ENCODE assay signal across 1 cellular context in the genomic region with DNA sequence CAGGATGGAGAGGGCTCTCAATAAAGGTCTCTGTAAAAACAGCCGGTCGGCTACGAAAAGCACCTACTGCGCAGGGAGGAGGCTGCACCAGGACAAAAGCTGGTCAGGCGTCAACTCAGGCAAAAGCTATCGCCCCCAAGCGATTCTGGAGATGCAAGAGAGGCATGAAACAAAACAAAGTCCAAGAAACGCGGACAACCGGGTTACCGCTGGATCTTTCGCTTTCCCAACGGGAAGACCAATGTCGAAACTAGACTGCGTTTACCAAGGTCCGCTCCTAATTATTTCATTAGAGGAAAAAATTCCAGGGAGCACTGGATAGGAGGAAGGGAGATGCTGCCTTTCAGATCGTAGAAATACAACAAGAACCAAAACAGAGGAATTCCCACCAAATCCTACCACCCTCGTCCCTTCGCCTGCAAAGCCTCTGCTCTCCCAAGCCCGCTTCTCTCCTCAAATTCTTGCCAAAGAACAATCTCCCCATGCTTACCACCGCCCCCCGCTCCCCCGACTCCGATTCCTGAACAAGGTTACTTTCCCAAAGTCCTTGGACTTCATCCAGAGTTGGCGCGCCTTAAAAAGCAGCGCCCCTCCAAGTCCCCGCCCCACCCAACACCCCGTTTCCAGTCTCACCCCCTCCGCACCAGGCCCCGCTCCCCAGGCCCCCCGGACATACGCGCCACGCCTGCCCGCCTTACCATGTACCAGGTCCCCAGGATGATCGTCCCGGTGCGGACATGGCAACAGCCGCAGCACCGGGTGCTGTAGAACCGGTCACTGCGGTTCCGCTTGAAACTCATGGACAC.
TF ChIP-seq lines count a peak whose summit lies in the region.

No MANE protein-coding gene starts in this region.

TF ChIP-seq in HepG2, 621 proteins besides CTCF, POLR2A, EP300 and RAD21 (continued from another document and continues in another):
- TF ChIP-seq ZNF703 (CRISPR knock-in tag; IDR thresholded peaks at IDR 0.05; ENCODE audit: borderline replicate concordance) (no peak), ZKSCAN5 (CRISPR knock-in tag; IDR thresholded peaks at IDR 0.05) (no peak), RXRB (CRISPR knock-in tag; IDR thresholded peaks at IDR 0.05; ENCODE audit: borderline replicate concordance) (peak; percentile 38; the same call in 1 of the 2 replicates), KLF11 (CRISPR knock-in tag; IDR thresholded peaks at IDR 0.05) (no peak), THAP11 (CRISPR knock-in tag; IDR thresholded peaks at IDR 0.05) (no peak), ZNF556 (CRISPR knock-in tag; IDR thresholded peaks at IDR 0.05; ENCODE audit: borderline replicate concordance) (no peak), ZNF558 (CRISPR knock-in tag; IDR thresholded peaks at IDR 0.05; ENCODE audit: borderline replicate concordance) (no peak), IRX3 (CRISPR knock-in tag; IDR thresholded peaks at IDR 0.05; ENCODE audit: borderline replicate concordance, low read depth) (no peak), AKAP8 (CRISPR knock-in tag; IDR thresholded peaks at IDR 0.05) (no peak), JUN (CRISPR knock-in tag; IDR thresholded peaks at IDR 0.05) (no peak), NFYB (CRISPR knock-in tag; IDR thresholded peaks at IDR 0.05) (peak; percentile 31; the same call in 1 of the 2 replicates), KAT2B (IDR thresholded peaks at IDR 0.05; ENCODE audit: borderline replicate concordance, low read depth, low read length) (no peak), SOX13 (IDR thresholded peaks at IDR 0.05) (no peak), SOX13 (CRISPR knock-in tag; conservative IDR thresholded peaks at IDR 0.05 in 1 of 2, IDR thresholded peaks at IDR 0.05 in 1 of 2) (peak in 1 of 2 experiments; percentile 44; a peak in 1 of 4 replicates), ZNF17 (CRISPR knock-in tag; IDR thresholded peaks at IDR 0.05) (no peak), STAG1 (CRISPR knock-in tag; IDR thresholded peaks at IDR 0.05) (peak; percentile 47), MTF2 (CRISPR knock-in tag; IDR thresholded peaks at IDR 0.05; ENCODE audit: borderline replicate concordance) (no peak), HDAC2 (CRISPR knock-in tag; IDR thresholded peaks at IDR 0.05) (peak; percentile 55), IKZF4 (CRISPR knock-in tag; IDR thresholded peaks at IDR 0.05; ENCODE audit: borderline replicate concordance, low read depth, not compliant biosample characterization) (no peak), ZNF615 (CRISPR knock-in tag; IDR thresholded peaks at IDR 0.05; ENCODE audit: borderline replicate concordance) (no peak)
- TF ChIP-seq, protein P1, sequence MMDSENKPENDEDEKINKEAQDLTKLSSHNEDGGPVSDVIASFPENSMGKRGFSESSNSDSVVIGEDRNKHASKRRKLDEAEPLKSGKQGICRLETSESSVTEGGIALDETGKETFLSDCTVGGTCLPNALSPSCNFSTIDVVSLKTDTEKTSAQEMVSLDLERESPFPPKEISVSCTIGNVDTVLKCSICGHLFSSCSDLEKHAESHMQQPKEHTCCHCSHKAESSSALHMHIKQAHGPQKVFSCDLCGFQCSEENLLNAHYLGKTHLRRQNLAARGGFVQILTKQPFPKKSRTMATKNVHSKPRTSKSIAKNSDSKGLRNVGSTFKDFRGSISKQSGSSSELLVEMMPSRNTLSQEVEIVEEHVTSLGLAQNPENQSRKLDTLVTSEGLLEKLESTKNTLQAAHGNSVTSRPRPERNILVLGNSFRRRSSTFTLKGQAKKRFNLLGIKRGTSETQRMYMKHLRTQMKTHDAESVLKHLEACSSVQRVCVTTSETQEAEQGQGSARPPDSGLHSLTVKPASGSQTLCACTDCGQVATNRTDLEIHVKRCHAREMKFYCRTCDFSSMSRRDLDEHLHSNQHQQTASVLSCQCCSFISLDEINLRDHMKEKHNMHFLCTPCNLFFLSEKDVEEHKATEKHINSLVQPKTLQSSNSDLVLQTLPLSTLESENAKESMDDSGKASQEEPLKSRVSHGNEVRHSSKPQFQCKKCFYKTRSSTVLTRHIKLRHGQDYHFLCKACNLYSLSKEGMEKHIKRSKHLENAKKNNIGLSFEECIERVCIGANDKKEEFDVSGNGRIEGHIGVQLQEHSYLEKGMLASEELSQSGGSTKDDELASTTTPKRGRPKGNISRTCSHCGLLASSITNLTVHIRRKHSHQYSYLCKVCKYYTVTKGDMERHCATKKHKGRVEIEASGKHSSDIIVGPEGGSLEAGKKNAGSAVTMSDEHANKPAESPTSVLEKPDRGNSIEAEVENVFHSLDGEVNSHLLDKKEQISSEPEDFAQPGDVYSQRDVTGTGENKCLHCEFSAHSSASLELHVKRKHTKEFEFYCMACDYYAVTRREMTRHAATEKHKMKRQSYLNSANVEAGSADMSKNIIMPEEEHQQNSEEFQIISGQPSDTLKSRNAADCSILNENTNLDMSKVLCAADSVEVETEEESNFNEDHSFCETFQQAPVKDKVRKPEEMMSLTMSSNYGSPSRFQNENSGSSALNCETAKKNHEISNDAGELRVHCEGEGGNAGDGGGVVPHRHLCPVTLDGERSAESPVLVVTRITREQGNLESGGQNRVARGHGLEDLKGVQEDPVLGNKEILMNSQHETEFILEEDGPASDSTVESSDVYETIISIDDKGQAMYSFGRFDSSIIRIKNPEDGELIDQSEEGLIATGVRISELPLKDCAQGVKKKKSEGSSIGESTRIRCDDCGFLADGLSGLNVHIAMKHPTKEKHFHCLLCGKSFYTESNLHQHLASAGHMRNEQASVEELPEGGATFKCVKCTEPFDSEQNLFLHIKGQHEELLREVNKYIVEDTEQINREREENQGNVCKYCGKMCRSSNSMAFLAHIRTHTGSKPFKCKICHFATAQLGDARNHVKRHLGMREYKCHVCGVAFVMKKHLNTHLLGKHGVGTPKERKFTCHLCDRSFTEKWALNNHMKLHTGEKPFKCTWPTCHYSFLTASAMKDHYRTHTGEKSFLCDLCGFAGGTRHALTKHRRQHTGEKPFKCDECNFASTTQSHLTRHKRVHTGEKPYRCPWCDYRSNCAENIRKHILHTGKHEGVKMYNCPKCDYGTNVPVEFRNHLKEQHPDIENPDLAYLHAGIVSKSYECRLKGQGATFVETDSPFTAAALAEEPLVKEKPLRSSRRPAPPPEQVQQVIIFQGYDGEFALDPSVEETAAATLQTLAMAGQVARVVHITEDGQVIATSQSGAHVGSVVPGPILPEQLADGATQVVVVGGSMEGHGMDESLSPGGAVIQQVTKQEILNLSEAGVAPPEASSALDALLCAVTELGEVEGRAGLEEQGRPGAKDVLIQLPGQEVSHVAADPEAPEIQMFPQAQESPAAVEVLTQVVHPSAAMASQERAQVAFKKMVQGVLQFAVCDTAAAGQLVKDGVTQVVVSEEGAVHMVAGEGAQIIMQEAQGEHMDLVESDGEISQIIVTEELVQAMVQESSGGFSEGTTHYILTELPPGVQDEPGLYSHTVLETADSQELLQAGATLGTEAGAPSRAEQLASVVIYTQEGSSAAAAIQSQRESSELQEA (CRISPR knock-in tag; IDR thresholded peaks at IDR 0.05; ENCODE audit: not compliant biosample characterization) = no peak
- TF ChIP-seq, protein P2, sequence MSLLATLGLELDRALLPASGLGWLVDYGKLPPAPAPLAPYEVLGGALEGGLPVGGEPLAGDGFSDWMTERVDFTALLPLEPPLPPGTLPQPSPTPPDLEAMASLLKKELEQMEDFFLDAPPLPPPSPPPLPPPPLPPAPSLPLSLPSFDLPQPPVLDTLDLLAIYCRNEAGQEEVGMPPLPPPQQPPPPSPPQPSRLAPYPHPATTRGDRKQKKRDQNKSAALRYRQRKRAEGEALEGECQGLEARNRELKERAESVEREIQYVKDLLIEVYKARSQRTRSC (CRISPR knock-in tag; IDR thresholded peaks at IDR 0.05; ENCODE audit: low read depth) = no peak; the same call in 1 of the 2 replicates
- TF ChIP-seq, protein P3, sequence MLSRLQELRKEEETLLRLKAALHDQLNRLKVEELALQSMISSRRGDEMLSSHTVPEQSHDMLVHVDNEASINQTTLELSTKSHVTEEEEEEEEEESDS (CRISPR knock-in tag; IDR thresholded peaks at IDR 0.05; ENCODE audit: borderline replicate concordance) = 0 out of 2 replicates have a peak, but pooled peaks have one; percentile 14
- TF ChIP-seq, protein P4, sequence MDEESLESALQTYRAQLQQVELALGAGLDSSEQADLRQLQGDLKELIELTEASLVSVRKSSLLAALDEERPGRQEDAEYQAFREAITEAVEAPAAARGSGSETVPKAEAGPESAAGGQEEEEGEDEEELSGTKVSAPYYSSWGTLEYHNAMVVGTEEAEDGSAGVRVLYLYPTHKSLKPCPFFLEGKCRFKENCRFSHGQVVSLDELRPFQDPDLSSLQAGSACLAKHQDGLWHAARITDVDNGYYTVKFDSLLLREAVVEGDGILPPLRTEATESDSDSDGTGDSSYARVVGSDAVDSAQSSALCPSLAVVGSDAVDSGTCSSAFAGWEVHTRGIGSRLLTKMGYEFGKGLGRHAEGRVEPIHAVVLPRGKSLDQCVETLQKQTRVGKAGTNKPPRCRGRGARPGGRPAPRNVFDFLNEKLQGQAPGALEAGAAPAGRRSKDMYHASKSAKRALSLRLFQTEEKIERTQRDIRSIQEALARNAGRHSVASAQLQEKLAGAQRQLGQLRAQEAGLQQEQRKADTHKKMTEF (CRISPR knock-in tag; IDR thresholded peaks at IDR 0.05) = no peak; the same call in 1 of the 2 replicates
- TF ChIP-seq, protein P5, sequence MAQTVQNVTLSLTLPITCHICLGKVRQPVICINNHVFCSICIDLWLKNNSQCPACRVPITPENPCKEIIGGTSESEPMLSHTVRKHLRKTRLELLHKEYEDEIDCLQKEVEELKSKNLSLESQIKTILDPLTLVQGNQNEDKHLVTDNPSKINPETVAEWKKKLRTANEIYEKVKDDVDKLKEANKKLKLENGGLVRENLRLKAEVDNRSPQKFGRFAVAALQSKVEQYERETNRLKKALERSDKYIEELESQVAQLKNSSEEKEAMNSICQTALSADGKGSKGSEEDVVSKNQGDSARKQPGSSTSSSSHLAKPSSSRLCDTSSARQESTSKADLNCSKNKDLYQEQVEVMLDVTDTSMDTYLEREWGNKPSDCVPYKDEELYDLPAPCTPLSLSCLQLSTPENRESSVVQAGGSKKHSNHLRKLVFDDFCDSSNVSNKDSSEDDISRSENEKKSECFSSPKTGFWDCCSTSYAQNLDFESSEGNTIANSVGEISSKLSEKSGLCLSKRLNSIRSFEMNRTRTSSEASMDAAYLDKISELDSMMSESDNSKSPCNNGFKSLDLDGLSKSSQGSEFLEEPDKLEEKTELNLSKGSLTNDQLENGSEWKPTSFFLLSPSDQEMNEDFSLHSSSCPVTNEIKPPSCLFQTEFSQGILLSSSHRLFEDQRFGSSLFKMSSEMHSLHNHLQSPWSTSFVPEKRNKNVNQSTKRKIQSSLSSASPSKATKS (CRISPR knock-in tag; IDR thresholded peaks at IDR 0.05) = no peak
- TF ChIP-seq, protein P6, sequence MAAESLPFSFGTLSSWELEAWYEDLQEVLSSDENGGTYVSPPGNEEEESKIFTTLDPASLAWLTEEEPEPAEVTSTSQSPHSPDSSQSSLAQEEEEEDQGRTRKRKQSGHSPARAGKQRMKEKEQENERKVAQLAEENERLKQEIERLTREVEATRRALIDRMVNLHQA (CRISPR knock-in tag; IDR thresholded peaks at IDR 0.05) = 0 out of 2 replicates have a peak, but pooled peaks have one; percentile 28
- TF ChIP-seq, protein P7, sequence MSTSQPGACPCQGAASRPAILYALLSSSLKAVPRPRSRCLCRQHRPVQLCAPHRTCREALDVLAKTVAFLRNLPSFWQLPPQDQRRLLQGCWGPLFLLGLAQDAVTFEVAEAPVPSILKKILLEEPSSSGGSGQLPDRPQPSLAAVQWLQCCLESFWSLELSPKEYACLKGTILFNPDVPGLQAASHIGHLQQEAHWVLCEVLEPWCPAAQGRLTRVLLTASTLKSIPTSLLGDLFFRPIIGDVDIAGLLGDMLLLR (CRISPR knock-in tag; IDR thresholded peaks at IDR 0.05) = no peak
- TF ChIP-seq, protein P8, sequence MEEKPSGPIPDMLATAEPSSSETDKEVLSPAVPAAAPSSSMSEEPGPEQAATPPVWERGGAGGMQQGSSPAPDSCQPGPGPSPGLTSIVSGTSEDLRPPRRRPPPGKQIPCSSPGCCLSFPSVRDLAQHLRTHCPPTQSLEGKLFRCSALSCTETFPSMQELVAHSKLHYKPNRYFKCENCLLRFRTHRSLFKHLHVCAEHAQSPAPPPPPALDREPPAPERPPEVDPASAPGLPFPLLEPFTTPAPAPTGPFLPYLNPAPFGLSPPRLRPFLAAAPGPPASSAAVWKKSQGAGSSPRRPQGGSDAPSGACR (CRISPR knock-in tag; IDR thresholded peaks at IDR 0.05) = peak; percentile 82; the same call in 1 of the 2 replicates
- TF ChIP-seq, protein P9, sequence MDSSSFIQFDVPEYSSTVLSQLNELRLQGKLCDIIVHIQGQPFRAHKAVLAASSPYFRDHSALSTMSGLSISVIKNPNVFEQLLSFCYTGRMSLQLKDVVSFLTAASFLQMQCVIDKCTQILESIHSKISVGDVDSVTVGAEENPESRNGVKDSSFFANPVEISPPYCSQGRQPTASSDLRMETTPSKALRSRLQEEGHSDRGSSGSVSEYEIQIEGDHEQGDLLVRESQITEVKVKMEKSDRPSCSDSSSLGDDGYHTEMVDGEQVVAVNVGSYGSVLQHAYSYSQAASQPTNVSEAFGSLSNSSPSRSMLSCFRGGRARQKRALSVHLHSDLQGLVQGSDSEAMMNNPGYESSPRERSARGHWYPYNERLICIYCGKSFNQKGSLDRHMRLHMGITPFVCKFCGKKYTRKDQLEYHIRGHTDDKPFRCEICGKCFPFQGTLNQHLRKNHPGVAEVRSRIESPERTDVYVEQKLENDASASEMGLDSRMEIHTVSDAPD (CRISPR knock-in tag; IDR thresholded peaks at IDR 0.05) = no peak
- TF ChIP-seq, protein P10, sequence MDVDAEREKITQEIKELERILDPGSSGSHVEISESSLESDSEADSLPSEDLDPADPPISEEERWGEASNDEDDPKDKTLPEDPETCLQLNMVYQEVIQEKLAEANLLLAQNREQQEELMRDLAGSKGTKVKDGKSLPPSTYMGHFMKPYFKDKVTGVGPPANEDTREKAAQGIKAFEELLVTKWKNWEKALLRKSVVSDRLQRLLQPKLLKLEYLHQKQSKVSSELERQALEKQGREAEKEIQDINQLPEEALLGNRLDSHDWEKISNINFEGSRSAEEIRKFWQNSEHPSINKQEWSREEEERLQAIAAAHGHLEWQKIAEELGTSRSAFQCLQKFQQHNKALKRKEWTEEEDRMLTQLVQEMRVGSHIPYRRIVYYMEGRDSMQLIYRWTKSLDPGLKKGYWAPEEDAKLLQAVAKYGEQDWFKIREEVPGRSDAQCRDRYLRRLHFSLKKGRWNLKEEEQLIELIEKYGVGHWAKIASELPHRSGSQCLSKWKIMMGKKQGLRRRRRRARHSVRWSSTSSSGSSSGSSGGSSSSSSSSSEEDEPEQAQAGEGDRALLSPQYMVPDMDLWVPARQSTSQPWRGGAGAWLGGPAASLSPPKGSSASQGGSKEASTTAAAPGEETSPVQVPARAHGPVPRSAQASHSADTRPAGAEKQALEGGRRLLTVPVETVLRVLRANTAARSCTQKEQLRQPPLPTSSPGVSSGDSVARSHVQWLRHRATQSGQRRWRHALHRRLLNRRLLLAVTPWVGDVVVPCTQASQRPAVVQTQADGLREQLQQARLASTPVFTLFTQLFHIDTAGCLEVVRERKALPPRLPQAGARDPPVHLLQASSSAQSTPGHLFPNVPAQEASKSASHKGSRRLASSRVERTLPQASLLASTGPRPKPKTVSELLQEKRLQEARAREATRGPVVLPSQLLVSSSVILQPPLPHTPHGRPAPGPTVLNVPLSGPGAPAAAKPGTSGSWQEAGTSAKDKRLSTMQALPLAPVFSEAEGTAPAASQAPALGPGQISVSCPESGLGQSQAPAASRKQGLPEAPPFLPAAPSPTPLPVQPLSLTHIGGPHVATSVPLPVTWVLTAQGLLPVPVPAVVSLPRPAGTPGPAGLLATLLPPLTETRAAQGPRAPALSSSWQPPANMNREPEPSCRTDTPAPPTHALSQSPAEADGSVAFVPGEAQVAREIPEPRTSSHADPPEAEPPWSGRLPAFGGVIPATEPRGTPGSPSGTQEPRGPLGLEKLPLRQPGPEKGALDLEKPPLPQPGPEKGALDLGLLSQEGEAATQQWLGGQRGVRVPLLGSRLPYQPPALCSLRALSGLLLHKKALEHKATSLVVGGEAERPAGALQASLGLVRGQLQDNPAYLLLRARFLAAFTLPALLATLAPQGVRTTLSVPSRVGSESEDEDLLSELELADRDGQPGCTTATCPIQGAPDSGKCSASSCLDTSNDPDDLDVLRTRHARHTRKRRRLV (CRISPR knock-in tag; IDR thresholded peaks at IDR 0.05) = no peak
